ENCODE assay signal across 8 cellular contexts in genomic region chr9:37575921-37576721, GRCh38. TPM values are rescaled to one million over a fixed set of nuclear protein-coding genes. Genes with fewer than 3 reads are reported as not detected.
A peak's percentile ranks its signal among the peaks of the same experiment; 100 is the strongest.
DNase-seq lines count a peak whose midpoint lies in the region; ATAC-seq and TF ChIP-seq lines count a peak whose summit lies in the region.

A gene with protein sequence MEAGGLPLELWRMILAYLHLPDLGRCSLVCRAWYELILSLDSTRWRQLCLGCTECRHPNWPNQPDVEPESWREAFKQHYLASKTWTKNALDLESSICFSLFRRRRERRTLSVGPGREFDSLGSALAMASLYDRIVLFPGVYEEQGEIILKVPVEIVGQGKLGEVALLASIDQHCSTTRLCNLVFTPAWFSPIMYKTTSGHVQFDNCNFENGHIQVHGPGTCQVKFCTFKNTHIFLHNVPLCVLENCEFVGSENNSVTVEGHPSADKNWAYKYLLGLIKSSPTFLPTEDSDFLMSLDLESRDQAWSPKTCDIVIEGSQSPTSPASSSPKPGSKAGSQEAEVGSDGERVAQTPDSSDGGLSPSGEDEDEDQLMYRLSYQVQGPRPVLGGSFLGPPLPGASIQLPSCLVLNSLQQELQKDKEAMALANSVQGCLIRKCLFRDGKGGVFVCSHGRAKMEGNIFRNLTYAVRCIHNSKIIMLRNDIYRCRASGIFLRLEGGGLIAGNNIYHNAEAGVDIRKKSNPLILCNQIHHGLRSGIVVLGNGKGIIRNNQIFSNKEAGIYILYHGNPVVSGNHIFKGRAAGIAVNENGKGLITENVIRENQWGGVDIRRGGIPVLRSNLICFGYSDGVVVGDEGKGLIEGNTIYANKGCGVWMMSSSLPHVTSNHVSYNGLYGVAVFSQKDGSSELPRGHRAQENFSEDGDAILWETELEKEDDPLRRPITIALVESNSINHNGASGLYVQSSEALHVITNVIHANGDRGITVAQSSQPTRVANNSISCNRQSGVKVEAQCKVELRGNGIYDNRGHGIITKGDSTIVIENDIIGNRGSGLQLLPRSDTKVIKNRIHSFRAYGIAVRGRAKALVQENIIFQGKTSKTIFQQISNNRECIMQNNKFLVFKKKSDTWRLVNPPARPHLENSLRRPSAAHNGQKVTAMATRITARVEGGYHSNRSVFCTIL (minus strand): TSS chr9:37576380. CDS start chr9:37541768, 34,612 bp downstream.

- H3K27ac ChIP-seq in fibroblast of lung (ENCODE audit: insufficient read depth, low read length) (peak within 1 kb of the TSS; percentile 77), muscle layer of colon (ENCODE audit: low read depth, low read length) (peak within 1 kb of the TSS; percentile 95), stomach smooth muscle (ENCODE audit: low read length) (peak within 1 kb of the TSS; percentile 85)

- H3K36me3 ChIP-seq in fibroblast of lung (ENCODE audit: control insufficient read depth, insufficient read depth, low read length) (no peaks in the 10 kb centered on the region), muscle layer of colon (ENCODE audit: insufficient read depth, low read length) (peaks cover 5% of the 10 kb centered on the region), stomach smooth muscle (ENCODE audit: control insufficient read depth in 2 of 2, insufficient read depth in 2 of 2, low read length in 2 of 2) (peaks cover 0 to 3% of the 10 kb centered on the region in 2 donors)

- H2AFZ ChIP-seq in fibroblast of lung (ENCODE audit: low read length) = peak within 1 kb of the TSS; percentile 87

- H3K27me3 Mint-ChIP-seq in activated T-helper 17 cell treated with anti-CD3 and anti-CD28 coated beads, Interleukin-2, amount 50 U/mL, for 72 hours = no peaks in the 10 kb centered on the region

- in situ Hi-C loops in GM18951 (cut with MboI; ENCODE audit: low sequenced_read_pairs, unreplicated experiment) = no loop called here

- no peaks in the 10 kb centered on the region for H4K20me1 ChIP-seq in fibroblast of lung (ENCODE audit: control insufficient read depth, extremely low read depth, insufficient read depth, low read length)

- H3K36me3 Mint-ChIP-seq in activated T-helper 17 cell treated with anti-CD3 and anti-CD28 coated beads, Interleukin-2, amount 50 U/mL, for 72 hours (ENCODE audit: low read depth) = peaks cover 35% of the 10 kb centered on the region

- ATAC-seq in HG03139 (IDR thresholded peaks at IDR 0.05; ENCODE audit: unreplicated experiment) = peak; percentile 56
- ATAC-seq in activated T-helper 17 cell treated with anti-CD3 and anti-CD28 coated beads, Interleukin-2, amount 50 U/mL, for 72 hours (replicated peaks) = peak; percentile 84

- peaks cover 2% of the 10 kb centered on the region for H3K79me2 ChIP-seq in fibroblast of lung (ENCODE audit: control insufficient read depth, insufficient read depth, low read length)

- H3K9me3 ChIP-seq in fibroblast of lung (ENCODE audit: control insufficient read depth, insufficient read depth, low read depth, low read length) (no peaks in the 10 kb centered on the region), muscle layer of colon (ENCODE audit: low read length) (no peaks in the 10 kb centered on the region), stomach smooth muscle (ENCODE audit: control insufficient read depth in 2 of 2, low read length in 2 of 2) (no peaks in the 10 kb centered on the region)

- DNase-seq in AG08396 (ENCODE audit: low spot score) = peak; percentile 91
- peak; percentile 58 for DNase-seq in NCI-H774 (lab: John Stamatoyannopoulos, UW)
- peak; percentile 62 to 83 for DNase-seq in fibroblast of lung (ENCODE audit: low read depth in 2 of 2)

- H3K4me3 ChIP-seq in fibroblast of lung (replicated peaks in 1 of 4; ENCODE audit: control extremely low read depth in 1 of 4, insufficient read depth in 1 of 4, low read depth in 3 of 4, low read length in 4 of 4) = peak within 1 kb of the TSS; percentile 64 to 84 (median 81)
- peak within 1 kb of the TSS; percentile 73 to 85 for H3K4me3 ChIP-seq in muscle layer of colon (ENCODE audit: low read depth in 1 of 2, low read length in 2 of 2)
- peak within 1 kb of the TSS; percentile 57 to 86 for H3K4me3 ChIP-seq in stomach smooth muscle (ENCODE audit: low read length in 2 of 2)

- no peaks in the 10 kb centered on the region for H3K9me3 Mint-ChIP-seq in activated T-helper 17 cell treated with anti-CD3 and anti-CD28 coated beads, Interleukin-2, amount 50 U/mL, for 72 hours

- TF ChIP-seq POLR2A in GM18951 (IDR thresholded peaks at IDR 0.05; ENCODE audit: extremely low read depth, insufficient read depth, insufficient read length) = peak; percentile 47

- H3K4me1 Mint-ChIP-seq in activated T-helper 17 cell treated with anti-CD3 and anti-CD28 coated beads, Interleukin-2, amount 50 U/mL, for 72 hours = peaks cover 11% of the 10 kb centered on the region

- H3K4me2 ChIP-seq in fibroblast of lung (ENCODE audit: extremely low read depth, insufficient read depth, low read length) = peak within 1 kb of the TSS; percentile 96

- peak within 1 kb of the TSS; percentile 77 for H3K4me3 Mint-ChIP-seq in activated T-helper 17 cell treated with anti-CD3 and anti-CD28 coated beads, Interleukin-2, amount 50 U/mL, for 72 hours

- TF ChIP-seq CTCF in fibroblast of lung (conservative IDR thresholded peaks at IDR 0.05 in 1 of 2, IDR thresholded peaks at IDR 0.05 in 1 of 2; ENCODE audit: low read depth in 1 of 2, low read length in 2 of 2) = no peak

- peak within 1 kb of the TSS; percentile 78 for H3K9ac ChIP-seq in fibroblast of lung (ENCODE audit: insufficient read depth, low read length)
- H3K9ac ChIP-seq in muscle layer of colon (ENCODE audit: low read length) = peak within 1 kb of the TSS; percentile 82
- peak within 1 kb of the TSS; percentile 65 to 83 for H3K9ac ChIP-seq in stomach smooth muscle (ENCODE audit: low read length in 2 of 2)

- H3K4me1 ChIP-seq in fibroblast of lung (ENCODE audit: control insufficient read depth, extremely low read depth, insufficient read depth, low read length) (peaks cover 3% of the 10 kb centered on the region), muscle layer of colon (ENCODE audit: insufficient read depth, low read length) (peaks cover 30% of the 10 kb centered on the region), stomach smooth muscle (ENCODE audit: control insufficient read depth, insufficient read depth, low read length) (peaks cover 29% of the 10 kb centered on the region)

- H3K27ac Mint-ChIP-seq in activated T-helper 17 cell treated with anti-CD3 and anti-CD28 coated beads, Interleukin-2, amount 50 U/mL, for 72 hours = peak within 1 kb of the TSS; percentile 24

- H3K27me3 ChIP-seq in fibroblast of lung (ENCODE audit: control insufficient read depth, insufficient read depth, low read length) = no peaks in the 10 kb centered on the region
- H3K27me3 ChIP-seq in muscle layer of colon (ENCODE audit: control insufficient read depth in 1 of 2, insufficient read depth in 2 of 2, low read length in 2 of 2) = no peaks in the 10 kb centered on the region
- no peaks in the 10 kb centered on the region for H3K27me3 ChIP-seq in stomach smooth muscle (ENCODE audit: control insufficient read depth in 1 of 2, insufficient read depth in 2 of 2, low read length in 2 of 2)

RNA-seq across cellular contexts. Expression of the gene that starts here (rescaled TPM):
- 1 to 10 TPM; 3.6 to 4.8 TPM for total RNA-seq in activated T-helper 17 cell treated with anti-CD3 and anti-CD28 coated beads, Interleukin-2, amount 50 U/mL, for 72 hours
- total RNA-seq in fibroblast of lung = 11.6 and 12.2 TPM in 2 replicates
- 7.6 and 8.2 TPM in 2 replicates for polyA plus RNA-seq in fibroblast of lung
- polyA plus RNA-seq in fibroblast of lung (2012) = 6.0 and 6.4 TPM in 2 replicates
- 15.2 and 16.2 TPM in 2 replicates for polyA minus RNA-seq in fibroblast of lung (ENCODE audit: low replicate concordance)

Comparison
In these comparisons a context has a peak if more than half of its experiments do, and no peak if none do; other contexts are left out.
1. Peak in every context shown above with its lines: DNase-seq, ATAC-seq, H3K4me3 ChIP-seq and H3K27ac ChIP-seq.